ENCODE assay signal across 8 cellular contexts in the genomic region with DNA sequence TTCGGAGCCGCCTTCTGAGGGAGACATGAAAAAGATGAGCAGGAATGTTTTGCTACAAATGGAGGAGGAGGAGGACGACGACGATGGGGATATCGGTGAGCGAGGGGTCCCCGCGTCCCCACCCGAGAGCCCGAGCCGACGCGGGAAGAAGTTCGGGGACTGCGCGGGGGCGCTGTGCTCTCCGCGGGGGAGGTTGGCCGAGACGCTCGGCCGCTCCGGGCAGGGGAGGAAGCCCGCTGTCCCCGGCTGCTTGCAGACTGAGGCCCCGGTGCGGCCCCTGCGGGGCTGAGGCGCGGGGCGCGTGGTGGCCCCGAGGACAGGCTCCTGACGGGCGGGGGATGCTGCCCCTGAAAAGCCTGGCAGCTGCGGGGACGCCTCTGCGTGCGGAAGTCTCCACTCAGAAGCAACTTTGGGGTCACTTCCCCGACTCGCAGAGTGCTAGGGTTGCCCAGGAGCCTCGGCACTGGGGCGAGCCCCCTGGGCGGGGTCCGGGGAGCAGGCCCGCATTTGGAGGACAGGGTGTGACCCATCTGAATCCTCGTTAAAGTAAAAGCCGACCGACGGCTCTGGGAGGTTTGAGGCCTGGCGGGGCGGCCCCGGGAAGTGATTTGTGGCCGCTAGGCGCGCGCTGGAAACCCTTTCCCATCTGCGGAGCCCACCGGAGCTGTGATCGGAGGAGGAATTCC. TPM values are rescaled to one million over a fixed set of nuclear protein-coding genes. Genes with fewer than 3 reads are reported as not detected.
DNase-seq lines count a peak whose midpoint lies in the region; ATAC-seq, FAIRE-seq and TF ChIP-seq lines count a peak whose summit lies in the region.

No MANE protein-coding gene starts in this region.

- no peaks in the 10 kb centered on the region for H3K9me2 ChIP-seq in OCI-LY1 (ENCODE audit: low read depth, low read length)

- H3K27me3 ChIP-seq in OCI-LY1 (ENCODE audit: insufficient read depth, low read length) (no peaks in the 10 kb centered on the region), transverse colon (peaks cover 3% of the 10 kb centered on the region)

- H3K36me3 ChIP-seq in OCI-LY1 (ENCODE audit: insufficient read depth, low read length) (no peaks in the 10 kb centered on the region), transverse colon (no peaks in the 10 kb centered on the region)

- peaks cover 5% of the 10 kb centered on the region; the same call in 1 of the 2 replicates for H3K79me2 ChIP-seq in OCI-LY1 (ENCODE audit: insufficient read depth, low read length)

- H3K4me1 ChIP-seq in A549 (peaks cover 37% of the 10 kb centered on the region), OCI-LY1 (ENCODE audit: insufficient read depth, low read length, severe bottlenecking) (peaks cover 33% of the 10 kb centered on the region), transverse colon (peaks cover 10 to 50% (median 14%) of the 10 kb centered on the region in 4 donors)

- TF ChIP-seq CTCF in A549 (IDR thresholded peaks at IDR 0.05), result peak; percentile 24
- TF ChIP-seq CTCF in OCI-LY1 (IDR thresholded peaks at IDR 0.05; ENCODE audit: low read length), result peak; percentile 41; the same call in 1 of the 2 replicates
- no peak for TF ChIP-seq CTCF in omental fat pad (IDR thresholded peaks at IDR 0.05)
- TF ChIP-seq CTCF in transverse colon (IDR thresholded peaks at IDR 0.05), result peak in 4 of 5 experiments; percentile 18 to 48 (median 44)

- in situ Hi-C loops in transverse colon (cut with MboI; ENCODE audit: low pct_ligation_motif_present in 1 of 4, low pct_unique_long_range_greater_than_20kb in 1 of 4, low sequenced_read_pairs in 3 of 4), result loop anchor here in 1 of 4 donors (25.0 kb wide), 1 partner anchor 171 kb away; no protein-coding TSS in a partner anchor

- H3K9me3 ChIP-seq in A549 (no peaks in the 10 kb centered on the region), OCI-LY1 (ENCODE audit: low read length) (no peaks in the 10 kb centered on the region), transverse colon (no peaks in the 10 kb centered on the region)

- CTCF ChIA-PET in A549 (lab: Yijun Ruan, JAX), result interaction anchor here (0.9 to 5.2 kb wide), 18 partner anchors 9 to 514 kb away, joined by 3 to 31 read pairs (median 7); a partner anchor contains a TSS

- POLR2A ChIA-PET in A549 (lab: Yijun Ruan, JAX), result interaction anchor here (1.0 to 3.6 kb wide), 9 partner anchors 13 to 511 kb away, joined by 3 to 40 read pairs (median 6); a partner anchor contains a TSS

- H3K4me3 ChIP-seq in A549, result peak overlapping the region; percentile 89
- peak overlapping the region; percentile 63 for H3K4me3 ChIP-seq in OCI-LY1 (ENCODE audit: low read depth, low read length, poor library complexity, severe bottlenecking)
- peak overlapping the region; percentile 55 to 82 (median 78) for H3K4me3 ChIP-seq in transverse colon

- TF ChIP-seq EP300 in A549 (IDR thresholded peaks at IDR 0.05) (no peak), transverse colon (IDR thresholded peaks at IDR 0.05; ENCODE audit: low read depth) (no peak)

- DNase-seq in A549 (ENCODE audit: low read depth in 1 of 2, low spot score in 1 of 2) (peak; percentile 54 to 59), globus pallidus (ENCODE audit: low spot score) (peak; percentile 35), omental fat pad (ENCODE audit: low spot score) (peak; percentile 35), transverse colon (peak; percentile 56)
- DNase-seq in activated effector memory CD4-positive, alpha-beta T cell treated with anti-CD3 and anti-CD28 coated beads, Interleukin-2, amount 50 U/mL, for 16 hours, result peak; percentile 85

- intact Hi-C loops in transverse colon (cut with DNase I; ENCODE audit: low total_unique reads), result loop anchor here (10.0 kb wide), 1 partner anchor 148 kb away; no protein-coding TSS in a partner anchor

- TF ChIP-seq POLR2A in A549 (IDR thresholded peaks at IDR 0.05; ENCODE audit: low read length) (no peak), transverse colon (IDR thresholded peaks at IDR 0.05) (peak; percentile 18)

- TF ChIP-seq RAD21 in A549 (conservative IDR thresholded peaks at IDR 0.05 in 1 of 2, IDR thresholded peaks at IDR 0.05 in 1 of 2), result peak in 1 of 2 experiments; percentile 17; a peak in 3 of 5 replicates

- H3F3A ChIP-seq in OCI-LY1 (ENCODE audit: insufficient read depth, low read length), result no peaks in the 10 kb centered on the region

- ATAC-seq in A549, result peak; percentile 57 to 66
- ATAC-seq in GM18498 (IDR thresholded peaks at IDR 0.05; ENCODE audit: unreplicated experiment), result peak; percentile 46
- peak; percentile 39 for ATAC-seq in HG03025 (IDR thresholded peaks at IDR 0.05; ENCODE audit: low FRiP score, unreplicated experiment)
- ATAC-seq in omental fat pad (ENCODE audit: low FRiP score), result peak; percentile 68

- no peaks in the 10 kb centered on the region for H4K20me1 ChIP-seq in OCI-LY1 (ENCODE audit: insufficient read depth, low read length)

- H3K27ac ChIP-seq in A549 (peak overlapping the region; percentile 95 to 100), OCI-LY1 (ENCODE audit: low read depth, low read length, poor library complexity, severe bottlenecking) (peak overlapping the region; percentile 67), transverse colon (peak overlapping the region; percentile 91 to 97 (median 96))

- WGBS in A549 (ENCODE audit: missing lambda C conversion rate), result under 1% methylated on average over 34 of the region's 62 CpGs
- WGBS in transverse colon (ENCODE audit: low coverage in 1 of 2), 2 donors, result 0% methylated on average over 3 to 53 of the region's 62 CpGs

- no peak for FAIRE-seq in A549 (lab: Jason Lieb, UNC)

- H3K4me2 ChIP-seq in A549, result peak overlapping the region; percentile 84
- peak overlapping the region; percentile 60 for H3K4me2 ChIP-seq in OCI-LY1 (ENCODE audit: low read length)

- peak overlapping the region; percentile 61 for H3K9ac ChIP-seq in OCI-LY1 (ENCODE audit: low read length)

- no peak overlapping the region for H2AFZ ChIP-seq in OCI-LY1 (ENCODE audit: low read length)

TF ChIP-seq in A549, 52 proteins besides CTCF, POLR2A, EP300 and RAD21:
- TF ChIP-seq POLR2AphosphoS2 (conservative IDR thresholded peaks at IDR 0.05; ENCODE audit: low read length) (no peak), HDAC2 (IDR thresholded peaks at IDR 0.05) (peak; percentile 27; the same call in 1 of the 2 replicates), PHF8 (IDR thresholded peaks at IDR 0.05; ENCODE audit: borderline replicate concordance, low read depth) (0 out of 2 replicates have a peak, but pooled peaks have one; percentile 9)

RNA-seq across cellular contexts. Expression of a gene that starts 0.5 kb away (rescaled TPM):
- polyA plus RNA-seq in A549 (2011; rRNA removed) (80.0 and 85.4 TPM in 2 replicates), A549 (2017; fragmentation: RNase III; extraction: RNeasy Plus Mini Kit Qiagen cat#74134 plus additional on column Dnase treatment) (39.5 to 48.3 TPM (median 41.7 TPM) in 3 replicates)
- polyA plus RNA-seq in A549 (2012; cell fraction: cytosol; rRNA removed), result 17.1 and 21.2 TPM in 2 replicates
- polyA plus RNA-seq in A549 (2012; cell fraction: nucleus; rRNA removed), result 11.7 and 18.0 TPM in 2 replicates
- 61.3 and 62.3 TPM in 2 replicates for polyA minus RNA-seq in A549 (2011; rRNA and poly(A)+ RNA removed)
- total RNA-seq in omental fat pad (100 to 1,000 TPM in 2 of 4 donors, 10 to 100 TPM in 2; 88.8 to 189 (median 105) TPM), transverse colon (10 to 100 TPM; 16.9 to 23.0 (median 20.4) TPM)

Comparison
In these comparisons a context has a peak if more than half of its experiments do, and no peak if none do; other contexts are left out.
1. Peak in every context shown above with its lines: DNase-seq, ATAC-seq, H3K4me3 ChIP-seq and H3K27ac ChIP-seq.
2. DNase-seq: peak in every context shown above with its lines; median percentile 85 in activated effector memory CD4-positive, alpha-beta T cell treated with anti-CD3 and anti-CD28 coated beads, Interleukin-2, amount 50 U/mL, for 16 hours; 56 in A549; 56 in transverse colon; 35 in globus pallidus; 35 in omental fat pad.
3. CTCF ChIP-seq: peak in A549 (single experiment), OCI-LY1 (single experiment) and transverse colon (4 of 5); none in omental fat pad (0 of 3).